Comparison of ENCODE assay signal across 20 cellular contexts in the genomic region with DNA sequence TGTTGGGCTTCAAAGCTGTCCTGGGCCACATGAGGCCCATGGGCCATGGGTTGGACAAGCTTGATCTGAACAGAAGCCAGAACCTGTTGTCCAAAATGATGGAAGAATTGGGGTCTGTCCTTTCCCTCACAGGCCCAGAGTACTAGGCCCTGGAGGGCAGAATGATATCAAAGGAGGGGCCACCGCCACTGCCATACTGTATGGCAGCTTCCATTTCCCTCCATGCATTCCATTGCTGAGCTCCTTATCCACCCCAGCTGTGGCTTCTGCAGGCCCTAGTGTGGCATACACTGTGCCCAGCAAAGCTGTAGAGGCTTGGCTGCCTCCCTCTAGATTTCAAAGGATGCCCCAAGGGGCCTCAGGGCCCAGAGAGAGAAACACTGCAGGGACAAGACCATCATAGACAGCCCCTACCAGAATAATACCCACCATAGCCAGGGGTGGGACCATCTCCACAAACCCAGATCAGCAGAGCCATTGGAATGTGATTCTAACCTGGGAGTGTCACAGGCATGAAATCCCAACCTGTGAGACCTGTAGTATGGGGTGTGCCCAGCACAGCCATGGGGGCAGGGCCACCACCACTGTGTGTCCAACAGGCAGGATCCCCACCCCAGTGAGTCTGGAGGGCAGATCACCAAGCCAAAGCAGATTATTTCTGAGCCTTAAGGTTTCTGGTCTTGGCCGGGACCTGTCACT.
DNase-seq lines count a peak whose midpoint lies in the region; ATAC-seq, FAIRE-seq and TF ChIP-seq lines count a peak whose summit lies in the region.
"Had no signal": no experiment of that assay in that cellular context is flagged by ENCODE, and none has a peak within 500 bp of the region (broad histone marks: within the 10 kb centered on the region; RNA-seq: fewer than 3 reads in every experiment).

No MANE protein-coding gene starts in this region.

- H3K4me1 ChIP-seq in A549 (peaks cover 24% of the 10 kb centered on the region), SK-N-SH (ENCODE audit: control insufficient read depth in 1 of 2, insufficient read depth in 2 of 2, low read depth in 1 of 2, low read length in 1 of 2) (peaks cover 5 to 43% of the 10 kb centered on the region in 2 experiments; a peak in 2 of 4 replicates), foreskin keratinocyte (no peaks in the 10 kb centered on the region), A673 (ENCODE audit: insufficient read depth, low read length, poor library complexity, severe bottlenecking) (peaks cover under 1% of the 10 kb centered on the region)
- H3K4me1 ChIP-seq: HAP-1 had no signal

- no peaks in the 10 kb centered on the region for H3F3A ChIP-seq in SK-N-SH (replicated peaks; ENCODE audit: insufficient read depth)

- H3K27ac Mint-ChIP-seq in nephron: peak overlapping the region in 2 of 3 experiments; percentile 17 to 58
- H3K27ac Mint-ChIP-seq: CD4-positive, alpha-beta memory T cell had no signal

- peak in 1 of 2 experiments; percentile 20; a peak in 1 of 6 replicates for ATAC-seq in A549
- peak; percentile 7 for ATAC-seq in foreskin keratinocyte
- no peak for ATAC-seq in GM21619 (IDR thresholded peaks at IDR 0.05; ENCODE audit: unreplicated experiment)
- ATAC-seq in GM19395 (IDR thresholded peaks at IDR 0.05; ENCODE audit: unreplicated experiment): no peak
- ATAC-seq: Right ventricle myocardium inferior had no signal

- no peaks in the 10 kb centered on the region for H3K9me3 ChIP-seq in A549
- H3K9me3 ChIP-seq in SK-N-SH: no peaks in the 10 kb centered on the region
- H3K9me3 ChIP-seq in A673 (ENCODE audit: low read depth, low read length, poor library complexity, severe bottlenecking): no peaks in the 10 kb centered on the region
- H3K9me3 ChIP-seq: BLaER1, HAP-1 had no signal

- no peak overlapping the region for H3K9ac ChIP-seq in SK-N-SH
- H3K9ac ChIP-seq: BLaER1, GM23248 had no signal

- no peak overlapping the region for H2AFZ ChIP-seq in SK-N-SH (ENCODE audit: low read depth)
- H2AFZ ChIP-seq: GM23248 had no signal

- no peak for TF ChIP-seq POLR2A in A549 (IDR thresholded peaks at IDR 0.05; ENCODE audit: low read length)

- no peaks in the 10 kb centered on the region for H3K9me3 Mint-ChIP-seq in nephron
- H3K9me3 Mint-ChIP-seq: CD4-positive, alpha-beta memory T cell had no signal

- no peaks in the 10 kb centered on the region for H3K9me2 ChIP-seq in SK-N-SH

- H3K36me3 Mint-ChIP-seq in nephron (ENCODE audit: low read depth): no peaks in the 10 kb centered on the region
- H3K36me3 Mint-ChIP-seq: CD4-positive, alpha-beta memory T cell had no signal

- TF ChIP-seq RAD21 in A549 (conservative IDR thresholded peaks at IDR 0.05 in 1 of 2, IDR thresholded peaks at IDR 0.05 in 1 of 2) (no peak), SK-N-SH (IDR thresholded peaks at IDR 0.05; ENCODE audit: low read length) (no peak)

- CTCF ChIA-PET in A549 (lab: Yijun Ruan, JAX) (interaction anchor here (0.6 to 31.4 kb wide), 8 partner anchors 10 to 264 kb away, joined by 3 to 602 read pairs (median 4); no protein-coding TSS in a partner anchor), SK-N-SH (lab: Yijun Ruan, JAX) (interaction anchor here (1.2 to 1.3 kb wide), 2 partner anchors 10 to 57 kb away, joined by 3 read pairs; no protein-coding TSS in a partner anchor), A673 (lab: Charles Lee) (no interaction called here)

- no peak for FAIRE-seq in A549 (lab: Jason Lieb, UNC)
- FAIRE-seq: A204.1 had no signal

- POLR2A ChIA-PET in A549 (lab: Yijun Ruan, JAX) (interaction anchor here (0.7 kb wide), 1 partner anchor 241 kb away, joined by 3 read pairs; no protein-coding TSS in a partner anchor), SK-N-SH (lab: Yijun Ruan, JAX) (interaction anchor here (0.6 kb wide), 1 partner anchor 265 kb away, joined by 3 read pairs; no protein-coding TSS in a partner anchor), A673 (lab: Charles Lee; ENCODE audit: low non-redundant PET) (no interaction called here)

- BruUV-seq in A673 (replicated peaks; lab: Mats Ljungman, UMichigan): no TSS peak

- H3K27ac ChIP-seq in A549 (peak overlapping the region; percentile 68 to 72), SK-N-SH (ENCODE audit: low read depth in 2 of 2, low read length in 1 of 2) (no peak overlapping the region; a peak in 1 of 4 replicates), foreskin keratinocyte (no peak overlapping the region), A673 (ENCODE audit: low read depth, low read length, poor library complexity, severe bottlenecking) (no peak overlapping the region)
- H3K27ac ChIP-seq: BLaER1, GM23248 had no signal

- DNase-seq in A549 (ENCODE audit: low read depth in 1 of 2, low spot score in 1 of 2) (no peak), SK-N-SH (no peak), foreskin keratinocyte (no peak), A673 (ENCODE audit: low spot score) (no peak)
- DNase-seq in stimulated activated CD4-positive, alpha-beta T cell treated with anti-CD3 and anti-CD28 coated beads, Interleukin-2, amount 100 ng/mL, for 48 hours: no peak
- DNase-seq: CD4-positive, alpha-beta memory T cell; GF-D8; KG1; MV-4-11; NCI-H187; NCI-H226; NCI-H524 treated with DMSO at 0.1 percent for 48 hours had no signal

- H3K27me3 ChIP-seq in SK-N-SH (ENCODE audit: insufficient read depth) (no peaks in the 10 kb centered on the region), foreskin keratinocyte (peaks cover 25% of the 10 kb centered on the region), A673 (replicated peaks; ENCODE audit: insufficient read depth, low read depth, low read length, poor library complexity) (no peaks in the 10 kb centered on the region)
- H3K27me3 ChIP-seq: BLaER1 had no signal

- no peak overlapping the region for H3K4me3 ChIP-seq in A549
- no peak overlapping the region for H3K4me3 ChIP-seq in SK-N-SH (ENCODE audit: low read depth in 2 of 2, low read length in 1 of 2)
- no peak overlapping the region for H3K4me3 ChIP-seq in A673 (ENCODE audit: low read depth, low read length, poor library complexity, severe bottlenecking)
- H3K4me3 ChIP-seq: BLaER1, GM23248, HAP-1 had no signal

- TF ChIP-seq CTCF in A549 (IDR thresholded peaks at IDR 0.05) (no peak), SK-N-SH (IDR thresholded peaks at IDR 0.05) (no peak), foreskin keratinocyte (conservative IDR thresholded peaks at IDR 0.05) (no peak), nephron (IDR thresholded peaks at IDR 0.05; ENCODE audit: unreplicated experiment in 3 of 3) (no peak), A673 (conservative IDR thresholded peaks at IDR 0.05; ENCODE audit: low read depth, low read length) (no peak)

- WGBS in A549 (ENCODE audit: missing lambda C conversion rate): 80% methylated on average over 2 of the region's 2 CpGs
- WGBS in SK-N-SH (ENCODE audit: low lambda C conversion rate): 60% methylated on average over 1 of the region's 2 CpGs

- H3K4me3 Mint-ChIP-seq in nephron: no peak overlapping the region
- H3K4me3 Mint-ChIP-seq: CD4-positive, alpha-beta memory T cell had no signal

- H3K36me3 ChIP-seq in SK-N-SH (replicated peaks in 1 of 2; ENCODE audit: control insufficient read depth in 1 of 2, insufficient read depth in 2 of 2, low read length in 1 of 2) (no peaks in the 10 kb centered on the region), A673 (ENCODE audit: insufficient read depth, low read length, poor library complexity, severe bottlenecking) (no peaks in the 10 kb centered on the region)
- H3K36me3 ChIP-seq: BLaER1, HAP-1 had no signal

- H3K79me2 ChIP-seq in SK-N-SH (ENCODE audit: insufficient read depth): no peaks in the 10 kb centered on the region

- intact Hi-C loops in A673 (cut with micrococcal nuclease; ENCODE audit: unreplicated experiment): no loop called here

- peaks cover 27% of the 10 kb centered on the region for H3K27me3 Mint-ChIP-seq in nephron (ENCODE audit: low read depth)

- no peaks in the 10 kb centered on the region for H4K20me1 ChIP-seq in SK-N-SH (ENCODE audit: insufficient read depth)
- H4K20me1 ChIP-seq: BLaER1 had no signal

- H3K4me1 Mint-ChIP-seq in nephron: peaks cover 47% of the 10 kb centered on the region

- TF ChIP-seq EP300 in A549 (IDR thresholded peaks at IDR 0.05) (no peak), SK-N-SH (IDR thresholded peaks at IDR 0.05; ENCODE audit: borderline replicate concordance in 1 of 2, low read depth in 1 of 2, low read length in 1 of 2) (no peak)

- H3K4me2 ChIP-seq in A549: peak overlapping the region; percentile 75
- H3K4me2 ChIP-seq in SK-N-SH: 0 out of 2 replicates have a peak overlapping the region, but pooled peaks have one; percentile 11
- H3K4me2 ChIP-seq: BLaER1 had no signal

TF ChIP-seq in A549, 52 proteins besides CTCF, POLR2A, EP300 and RAD21:
- TF ChIP-seq RCOR1 (IDR thresholded peaks at IDR 0.05; ENCODE audit: low read depth, low read length): no peak
TF ChIP-seq in A549: peak in this region for 0.

TF ChIP-seq in SK-N-SH, 30 proteins besides CTCF, POLR2A, EP300 and RAD21 (continues in another document):
- TF ChIP-seq, protein P1, sequence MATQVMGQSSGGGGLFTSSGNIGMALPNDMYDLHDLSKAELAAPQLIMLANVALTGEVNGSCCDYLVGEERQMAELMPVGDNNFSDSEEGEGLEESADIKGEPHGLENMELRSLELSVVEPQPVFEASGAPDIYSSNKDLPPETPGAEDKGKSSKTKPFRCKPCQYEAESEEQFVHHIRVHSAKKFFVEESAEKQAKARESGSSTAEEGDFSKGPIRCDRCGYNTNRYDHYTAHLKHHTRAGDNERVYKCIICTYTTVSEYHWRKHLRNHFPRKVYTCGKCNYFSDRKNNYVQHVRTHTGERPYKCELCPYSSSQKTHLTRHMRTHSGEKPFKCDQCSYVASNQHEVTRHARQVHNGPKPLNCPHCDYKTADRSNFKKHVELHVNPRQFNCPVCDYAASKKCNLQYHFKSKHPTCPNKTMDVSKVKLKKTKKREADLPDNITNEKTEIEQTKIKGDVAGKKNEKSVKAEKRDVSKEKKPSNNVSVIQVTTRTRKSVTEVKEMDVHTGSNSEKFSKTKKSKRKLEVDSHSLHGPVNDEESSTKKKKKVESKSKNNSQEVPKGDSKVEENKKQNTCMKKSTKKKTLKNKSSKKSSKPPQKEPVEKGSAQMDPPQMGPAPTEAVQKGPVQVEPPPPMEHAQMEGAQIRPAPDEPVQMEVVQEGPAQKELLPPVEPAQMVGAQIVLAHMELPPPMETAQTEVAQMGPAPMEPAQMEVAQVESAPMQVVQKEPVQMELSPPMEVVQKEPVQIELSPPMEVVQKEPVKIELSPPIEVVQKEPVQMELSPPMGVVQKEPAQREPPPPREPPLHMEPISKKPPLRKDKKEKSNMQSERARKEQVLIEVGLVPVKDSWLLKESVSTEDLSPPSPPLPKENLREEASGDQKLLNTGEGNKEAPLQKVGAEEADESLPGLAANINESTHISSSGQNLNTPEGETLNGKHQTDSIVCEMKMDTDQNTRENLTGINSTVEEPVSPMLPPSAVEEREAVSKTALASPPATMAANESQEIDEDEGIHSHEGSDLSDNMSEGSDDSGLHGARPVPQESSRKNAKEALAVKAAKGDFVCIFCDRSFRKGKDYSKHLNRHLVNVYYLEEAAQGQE (IDR thresholded peaks at IDR 0.05; ENCODE audit: low read depth, low read length): no peak
- TF ChIP-seq NRF1 (IDR thresholded peaks at IDR 0.05; ENCODE audit: low read depth, low read length): no peak

Comparison
In these comparisons a context has a peak if more than half of its experiments do, and no peak if none do; other contexts are left out.
1. H3K27ac ChIP-seq: peak in A549 (2 of 2); none in SK-N-SH (0 of 2), foreskin keratinocyte (single experiment) and A673 (single experiment).